ENCODE assay signal across 9 cellular contexts in genomic region chr9:38391278-38392118, GRCh38. TPM values are rescaled to one million over a fixed set of nuclear protein-coding genes. Genes with fewer than 3 reads are reported as not detected.
DNase-seq lines count a peak whose midpoint lies in the region; ATAC-seq and TF ChIP-seq lines count a peak whose summit lies in the region.
"Had no signal": no experiment of that assay in that cellular context is flagged by ENCODE, and none has a peak within 500 bp of the region (broad histone marks: within the 10 kb centered on the region; RNA-seq: fewer than 3 reads in every experiment).

No MANE protein-coding gene starts in this region.

- H3K9me3 Mint-ChIP-seq in activated CD4-positive, alpha-beta T cell treated with anti-CD3 and anti-CD28 coated beads for 36 hours (ENCODE audit: low read depth): no peaks in the 10 kb centered on the region
- H3K9me3 Mint-ChIP-seq in activated B cell treated with CpG ODN at 0.5 μM for 24 hours: no peaks in the 10 kb centered on the region
- H3K9me3 Mint-ChIP-seq in stimulated activated effector memory CD8-positive, alpha-beta T cell treated with anti-CD3 and anti-CD28 coated beads, Interleukin-12 subunit alpha, Interleukin-12 subunit beta, amount 100 ng/mL, for 72 hours: no peaks in the 10 kb centered on the region

- H3K9me3 ChIP-seq in iPS-15b (ENCODE audit: control insufficient read depth, insufficient read depth, low read length): no peaks in the 10 kb centered on the region

- CTCF ChIA-PET in activated CD4-positive, alpha-beta T cell treated with anti-CD3 and anti-CD28 coated beads for 36 hours (lab: Charles Lee): no interaction called here
- CTCF ChIA-PET in activated B cell treated with CpG ODN at 0.5 μM for 24 hours (lab: Charles Lee): no interaction called here

- peaks cover 13% of the 10 kb centered on the region for H3K4me1 Mint-ChIP-seq in activated CD4-positive, alpha-beta T cell treated with anti-CD3 and anti-CD28 coated beads for 36 hours
- peaks cover 16% of the 10 kb centered on the region for H3K4me1 Mint-ChIP-seq in activated B cell treated with CpG ODN at 0.5 μM for 24 hours
- peaks cover 17% of the 10 kb centered on the region for H3K4me1 Mint-ChIP-seq in stimulated activated effector memory CD8-positive, alpha-beta T cell treated with anti-CD3 and anti-CD28 coated beads, Interleukin-12 subunit alpha, Interleukin-12 subunit beta, amount 100 ng/mL, for 72 hours

- peak overlapping the region; percentile 82 for H3K4me3 ChIP-seq in iPS-15b (ENCODE audit: low read depth, low read length)

- no peak for ATAC-seq in activated CD4-positive, alpha-beta T cell treated with anti-CD3 and anti-CD28 coated beads for 36 hours
- ATAC-seq in activated B cell treated with CpG ODN at 0.5 μM for 24 hours (ENCODE audit: low read depth) (no peak), GM18868 (IDR thresholded peaks at IDR 0.05; ENCODE audit: unreplicated experiment) (no peak)
- ATAC-seq in stimulated activated effector memory CD8-positive, alpha-beta T cell treated with anti-CD3 and anti-CD28 coated beads, Interleukin-12 subunit alpha, Interleukin-12 subunit beta, amount 100 ng/mL, for 72 hours: no peak

- H3K9ac ChIP-seq in iPS-15b (ENCODE audit: low read depth, low read length): no peak overlapping the region

- H3K36me3 Mint-ChIP-seq in activated CD4-positive, alpha-beta T cell treated with anti-CD3 and anti-CD28 coated beads for 36 hours (ENCODE audit: low read depth): peaks cover 19% of the 10 kb centered on the region
- peaks cover 13% of the 10 kb centered on the region for H3K36me3 Mint-ChIP-seq in activated B cell treated with CpG ODN at 0.5 μM for 24 hours (ENCODE audit: low read depth)
- H3K36me3 Mint-ChIP-seq in stimulated activated effector memory CD8-positive, alpha-beta T cell treated with anti-CD3 and anti-CD28 coated beads, Interleukin-12 subunit alpha, Interleukin-12 subunit beta, amount 100 ng/mL, for 72 hours: peaks cover 9% of the 10 kb centered on the region

- H3K27ac Mint-ChIP-seq in activated CD4-positive, alpha-beta T cell treated with anti-CD3 and anti-CD28 coated beads for 36 hours: no peak overlapping the region
- no peak overlapping the region for H3K27ac Mint-ChIP-seq in activated B cell treated with CpG ODN at 0.5 μM for 24 hours
- H3K27ac Mint-ChIP-seq in stimulated activated effector memory CD8-positive, alpha-beta T cell treated with anti-CD3 and anti-CD28 coated beads, Interleukin-12 subunit alpha, Interleukin-12 subunit beta, amount 100 ng/mL, for 72 hours: peak overlapping the region; percentile 96

- H3K27me3 Mint-ChIP-seq in activated CD4-positive, alpha-beta T cell treated with anti-CD3 and anti-CD28 coated beads for 36 hours: peaks cover 6% of the 10 kb centered on the region
- peaks cover 6% of the 10 kb centered on the region for H3K27me3 Mint-ChIP-seq in activated B cell treated with CpG ODN at 0.5 μM for 24 hours

- H3K4me3 Mint-ChIP-seq in activated CD4-positive, alpha-beta T cell treated with anti-CD3 and anti-CD28 coated beads for 36 hours: peak overlapping the region; percentile 91
- peak overlapping the region; percentile 94 for H3K4me3 Mint-ChIP-seq in activated B cell treated with CpG ODN at 0.5 μM for 24 hours
- H3K4me3 Mint-ChIP-seq in stimulated activated effector memory CD8-positive, alpha-beta T cell treated with anti-CD3 and anti-CD28 coated beads, Interleukin-12 subunit alpha, Interleukin-12 subunit beta, amount 100 ng/mL, for 72 hours: peak overlapping the region; percentile 95

- TF ChIP-seq CTCF in activated B cell treated with CpG ODN at 0.5 μM for 24 hours (IDR thresholded peaks at IDR 0.05): no peak

- H3K4me1 ChIP-seq in iPS-15b (ENCODE audit: control insufficient read depth, insufficient read depth, low read length): peaks cover 4% of the 10 kb centered on the region

- H3K36me3 ChIP-seq in iPS-15b (ENCODE audit: control insufficient read depth, insufficient read depth, low read length): peaks cover 10% of the 10 kb centered on the region

- POLR2A ChIA-PET in activated CD4-positive, alpha-beta T cell treated with anti-CD3 and anti-CD28 coated beads for 36 hours (lab: Charles Lee): no interaction called here
- POLR2A ChIA-PET in activated B cell treated with CpG ODN at 0.5 μM for 24 hours (lab: Charles Lee): no interaction called here

- DNase-seq in activated CD4-positive, alpha-beta T cell treated with anti-CD3 and anti-CD28 coated beads for 36 hours: no peak
- DNase-seq in activated CD4-positive, alpha-beta T cell treated with anti-CD3 and anti-CD28 coated beads for 1 hour: no peak
- no peak for DNase-seq in activated B cell treated with CpG ODN at 0.5 μM for 24 hours
- DNase-seq in stimulated activated effector memory CD8-positive, alpha-beta T cell treated with anti-CD3 and anti-CD28 coated beads, Interleukin-12 subunit alpha, Interleukin-12 subunit beta, amount 100 ng/mL, for 72 hours (ENCODE audit: low spot score in 2 of 2): no peak
- DNase-seq in DMS79 (lab: John Stamatoyannopoulos, UW): no peak
- DNase-seq in NCI-H187 (lab: John Stamatoyannopoulos, UW): no peak

- peaks cover 8% of the 10 kb centered on the region for H3K27me3 ChIP-seq in iPS-15b (ENCODE audit: control insufficient read depth, insufficient read depth, low read length)

- intact Hi-C loops in activated CD4-positive, alpha-beta T cell treated with anti-CD3 and anti-CD28 coated beads for 36 hours (cut with DNase I, micrococcal nuclease): loop anchor here (1.0 to 5.0 kb wide), 4 partner anchors 39 to 487 kb away; partner anchors contain the start of gene SLC25A51 (in 1 of the 2)
- intact Hi-C loops in activated B cell treated with CpG ODN at 0.5 μM for 24 hours (cut with micrococcal nuclease): loop anchor here (1.0 to 10.0 kb wide), 2 partner anchors 327 to 487 kb away; partner anchors contain the start of genes SHB and SLC25A51

RNA-seq across cellular contexts. Expression of gene ALDH1B1, which starts 1.0 kb away (rescaled TPM):
- 10 to 100 TPM; 20.3 to 21.8 TPM for total RNA-seq in activated CD4-positive, alpha-beta T cell treated with anti-CD3 and anti-CD28 coated beads for 36 hours
- total RNA-seq in activated B cell treated with CpG ODN at 0.5 μM for 24 hours: 9.0 and 9.8 TPM in 2 replicates

RNA-seq across cellular contexts. Expression of gene IGFBPL1, which starts 32.8 kb away (rescaled TPM):
- total RNA-seq in activated CD4-positive, alpha-beta T cell treated with anti-CD3 and anti-CD28 coated beads for 36 hours: under 1 TPM in 1 of 2 experiments, not detected in 1; 0.21 TPM
- total RNA-seq in activated B cell treated with CpG ODN at 0.5 μM for 24 hours: not detected in 2 replicates
- total RNA-seq: RPMI7951 had no signal
